ENCODE assay signal across 18 cellular contexts in the genomic region with DNA sequence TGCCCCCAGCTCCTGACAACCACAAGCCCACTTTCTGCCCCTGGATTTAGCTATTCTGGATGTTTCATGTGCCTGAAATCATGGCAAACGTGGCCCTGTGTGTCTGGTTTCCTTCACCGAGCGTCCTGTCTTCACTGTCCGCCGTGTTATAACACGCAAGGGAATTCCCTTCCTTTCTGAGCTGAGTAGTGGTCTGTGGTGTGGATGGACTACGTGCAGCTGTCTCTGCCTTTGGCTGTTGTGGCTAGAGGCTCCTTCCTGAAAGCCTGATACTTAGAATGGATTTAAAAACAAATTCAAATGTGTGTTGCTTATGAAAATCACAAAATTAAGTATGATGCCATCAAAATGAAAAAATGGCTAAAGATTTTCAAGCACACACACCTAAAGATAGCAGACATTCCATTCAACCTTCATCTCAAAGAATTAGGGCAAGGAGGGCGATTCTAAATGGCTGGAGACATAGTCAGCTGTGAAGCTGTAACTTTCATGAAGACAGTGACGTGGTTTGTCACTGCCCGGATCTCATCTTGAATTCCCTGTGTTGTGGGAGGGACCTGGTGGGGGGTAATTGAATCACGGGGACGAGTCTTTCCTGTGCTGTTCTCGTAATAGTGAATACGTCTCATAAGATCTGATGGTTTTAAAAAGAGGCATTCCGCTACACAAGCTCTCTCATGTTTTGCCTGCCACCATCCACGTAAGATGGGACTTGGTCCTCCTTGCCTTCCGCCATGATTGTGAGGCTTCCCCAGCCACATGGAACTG. TPM values are rescaled to one million over a fixed set of nuclear protein-coding genes. Genes with fewer than 3 reads are reported as not detected.
DNase-seq lines count a peak whose midpoint lies in the region; ATAC-seq, FAIRE-seq and TF ChIP-seq lines count a peak whose summit lies in the region.
"Had no signal": no experiment of that assay in that cellular context is flagged by ENCODE, and none has a peak within 500 bp of the region (broad histone marks: within the 10 kb centered on the region; RNA-seq: fewer than 3 reads in every experiment).

No MANE protein-coding gene starts in this region.

- H3K4me2 ChIP-seq in HepG2 (ENCODE audit: low read depth, low read length) = no peak overlapping the region
- H3K4me2 ChIP-seq: A549 had no signal

- TF ChIP-seq POLR2A in HepG2 (IDR thresholded peaks at IDR 0.05; ENCODE audit: insufficient read depth in 1 of 2, low read depth in 2 of 2, low read length in 2 of 2) (no peak), right lobe of liver (IDR thresholded peaks at IDR 0.05) (no peak)

- intact Hi-C loops in HepG2 (cut with micrococcal nuclease; ENCODE audit: unreplicated experiment) (no loop called here), right lobe of liver (cut with DNase I) (no loop called here)

- no peak for TF ChIP-seq RAD21 in HepG2 (CRISPR knock-in tag; IDR thresholded peaks at IDR 0.05)

- no peak overlapping the region for H3K4me3 ChIP-seq in HepG2 (replicated peaks in 1 of 3; ENCODE audit: insufficient read depth in 1 of 3, low read depth in 2 of 3, low read length in 3 of 3)
- no peak overlapping the region for H3K4me3 ChIP-seq in right lobe of liver
- H3K4me3 ChIP-seq in fibroblast of pulmonary artery (replicated peaks; ENCODE audit: low read depth, low read length) = no peak overlapping the region
- H3K4me3 ChIP-seq: A549 had no signal

- CTCF ChIA-PET in HepG2 (lab: Yijun Ruan, JAX; ENCODE audit: low intra/inter-chr PET ratio, low total read pairs) = no interaction called here

- H3K9me3 ChIP-seq in HepG2 (ENCODE audit: low read length) (peaks cover under 1% of the 10 kb centered on the region; the same call in 1 of the 2 replicates), right lobe of liver (no peaks in the 10 kb centered on the region)

- no peak overlapping the region for H3K9ac ChIP-seq in HepG2 (ENCODE audit: insufficient read depth, low read depth, low read length)

- H3K9me3 Mint-ChIP-seq in neural crest cell (peaks cover 16% of the 10 kb centered on the region), type B pancreatic cell (peaks cover 6% of the 10 kb centered on the region)

- TF ChIP-seq CTCF in HepG2 (CRISPR knock-in tag; IDR thresholded peaks at IDR 0.05) = no peak
- no peak for TF ChIP-seq CTCF in right lobe of liver (IDR thresholded peaks at IDR 0.05)
- TF ChIP-seq CTCF in fibroblast of pulmonary artery (IDR thresholded peaks at IDR 0.05; ENCODE audit: low read length, missing control alignments) = no peak
- no peak for TF ChIP-seq CTCF in neural crest cell (conservative IDR thresholded peaks at IDR 0.05)
- no peak for TF ChIP-seq CTCF in type B pancreatic cell (conservative IDR thresholded peaks at IDR 0.05)

- TF ChIP-seq EP300 in HepG2 (IDR thresholded peaks at IDR 0.05; ENCODE audit: low read depth in 2 of 2, low read length in 2 of 2) (no peak), HepG2 (CRISPR knock-in tag; IDR thresholded peaks at IDR 0.05; ENCODE audit: borderline replicate concordance) (no peak)

- ATAC-seq in HepG2 = no peak
- no peak for ATAC-seq in right lobe of liver
- ATAC-seq: A549 had no signal

- FAIRE-seq in HepG2 (lab: Jason Lieb, UNC) = no peak
- FAIRE-seq: A549, H54 had no signal

- H3K4me3 Mint-ChIP-seq in neural crest cell = no peak overlapping the region
- H3K4me3 Mint-ChIP-seq in type B pancreatic cell = no peak overlapping the region

- H3K4me1 ChIP-seq in HepG2 (ENCODE audit: insufficient read depth, low read length) = no peaks in the 10 kb centered on the region
- no peaks in the 10 kb centered on the region for H3K4me1 ChIP-seq in right lobe of liver
- H3K4me1 ChIP-seq: A549 had no signal

- WGBS in HepG2 (ENCODE audit: low lambda C conversion rate) = 30% methylated on average over 17 of the region's 17 CpGs
- WGBS in right lobe of liver (ENCODE audit: insufficient coverage, low coverage, low lambda C conversion rate, missing lambda C conversion rate) = 61% methylated on average over 17 of the region's 17 CpGs

- H3K27ac ChIP-seq in HepG2 (ENCODE audit: extremely low read length, insufficient read depth, low read length) = no peak overlapping the region
- H3K27ac ChIP-seq in right lobe of liver = no peak overlapping the region
- H3K27ac ChIP-seq: A549 had no signal

- H4K20me1 ChIP-seq in HepG2 (ENCODE audit: insufficient read depth, low read length) = no peaks in the 10 kb centered on the region

- peaks cover 5% of the 10 kb centered on the region for H3K36me3 Mint-ChIP-seq in neural crest cell (ENCODE audit: low read depth)
- H3K36me3 Mint-ChIP-seq in type B pancreatic cell = no peaks in the 10 kb centered on the region

- H2AFZ ChIP-seq in HepG2 (ENCODE audit: low read length) = no peak overlapping the region

- peak overlapping the region; percentile 2 for H3K27ac Mint-ChIP-seq in neural crest cell (ENCODE audit: unreplicated experiment)
- H3K27ac Mint-ChIP-seq in type B pancreatic cell = no peak overlapping the region

- H3K4me1 Mint-ChIP-seq in neural crest cell = no peaks in the 10 kb centered on the region
- H3K4me1 Mint-ChIP-seq in type B pancreatic cell (ENCODE audit: unreplicated experiment) = no peaks in the 10 kb centered on the region

- DNase-seq in HepG2 (ENCODE audit: low spot score) (no peak), right lobe of liver (no peak), fibroblast of pulmonary artery (ENCODE audit: low read depth) (peak; percentile 5), neural crest cell (ENCODE audit: low read depth, low spot score) (no peak), type B pancreatic cell (ENCODE audit: extremely low spot score, unreplicated experiment) (peak; percentile 22), NCI-H774 (lab: John Stamatoyannopoulos, UW) (no peak), midbrain (lab: John Stamatoyannopoulos, UW) (no peak), NCI-H510A (lab: John Stamatoyannopoulos, UW) (no peak)
- DNase-seq: C1 segment of cervical spinal cord, KBM-7, NCI-H1105 treated with DMSO at 0.1 percent for 48 hours, NCI-H1694, NCI-H2081 treated with DMSO at 0.1 percent for 48 hours, NCI-H446 treated with DMSO at 0.1 percent for 48 hours, OCI-M1, Right ventricle myocardium superior had no signal

- in situ Hi-C loops in HepG2 (cut with HindIII; ENCODE audit: extremely low pct_ligation_motif_present, low pct_unique_long_range_greater_than_20kb) = no loop called here

- H3K27me3 Mint-ChIP-seq in neural crest cell (ENCODE audit: low read depth) = peaks cover 37% of the 10 kb centered on the region
- peaks cover 43% of the 10 kb centered on the region for H3K27me3 Mint-ChIP-seq in type B pancreatic cell

- H3K36me3 ChIP-seq in HepG2 (replicated peaks in 1 of 2; ENCODE audit: control insufficient read depth in 1 of 2, insufficient read depth in 2 of 2, low read length in 2 of 2) (no peaks in the 10 kb centered on the region), right lobe of liver (no peaks in the 10 kb centered on the region)

- no TSS peak for BruUV-seq in HepG2 (replicated peaks; lab: Mats Ljungman, UMichigan)

- H3K27me3 ChIP-seq in HepG2 (ENCODE audit: control insufficient read depth in 1 of 2, insufficient read depth in 2 of 2, low read length in 2 of 2) (peaks cover 9 to 39% of the 10 kb centered on the region in 2 experiments; a peak in 4 of 5 replicates), right lobe of liver (no peaks in the 10 kb centered on the region)

- no peaks in the 10 kb centered on the region for H3K79me2 ChIP-seq in HepG2 (ENCODE audit: insufficient read depth, low read length)

- POLR2A ChIA-PET in HepG2 (lab: Yijun Ruan, JAX) = no interaction called here

RNA-seq across cellular contexts. Expression of a gene that starts 30.5 kb away (rescaled TPM):
- total RNA-seq in HepG2 (2016; rRNA removed; fragmentation: Illumina TruSeq; extraction: Trizol) = 0.02 TPM in 1 of 2 replicates, not detected in the other
- total RNA-seq in HepG2 (2016; cell fraction: cytosol; rRNA removed; fragmentation: Illumina TruSeq; extraction: Trizol; ENCODE audit: low read depth) = not detected in 2 replicates
- total RNA-seq in HepG2 (2016; cell fraction: insoluble cytoplasmic fraction; rRNA removed; fragmentation: Illumina TruSeq; extraction: Trizol) = not detected in 2 replicates
- not detected in 2 replicates for total RNA-seq in HepG2 (2016; cell fraction: membrane; rRNA removed; fragmentation: Illumina TruSeq; extraction: Trizol)
- total RNA-seq in HepG2 (2016; cell fraction: nucleus; rRNA removed; fragmentation: Illumina TruSeq; extraction: Trizol) = not detected in 2 replicates
- polyA plus RNA-seq in HepG2 (2011; rRNA removed) = 0.08 and 0.13 TPM in 2 replicates
- 0.01 TPM in 1 of 2 replicates, not detected in the other for polyA plus RNA-seq in HepG2 (2011; cell fraction: cytosol; rRNA removed)
- polyA plus RNA-seq in HepG2 (2011; cell fraction: nucleus; rRNA removed) = 0.09 TPM in 1 of 2 replicates, not detected in the other
- polyA plus RNA-seq in HepG2 (2012) = not detected in 2 replicates
- not detected in 2 replicates for polyA plus RNA-seq in HepG2 (2016; cell fraction: cytosol; fragmentation: Illumina TruSeq; extraction: Trizol; ENCODE audit: low read depth)
- polyA plus RNA-seq in HepG2 (2016; cell fraction: insoluble cytoplasmic fraction; fragmentation: Illumina TruSeq; extraction: Trizol; ENCODE audit: low read depth) = not detected in 2 replicates
- not detected in 2 replicates for polyA plus RNA-seq in HepG2 (2016; cell fraction: membrane; fragmentation: Illumina TruSeq; extraction: Trizol; ENCODE audit: low read depth)
- polyA plus RNA-seq in HepG2 (2016; cell fraction: nucleus; fragmentation: Illumina TruSeq; extraction: Trizol; ENCODE audit: insufficient read depth, low read depth) = not detected in 2 replicates
- 0.06 and 1.8 TPM in 2 replicates for polyA minus RNA-seq in HepG2 (2011; rRNA and poly(A)+ RNA removed; ENCODE audit: low replicate concordance)
- not detected in 2 replicates for polyA minus RNA-seq in HepG2 (2011; cell fraction: cytosol; rRNA and poly(A)+ RNA removed)
- 0.26 TPM in 1 of 2 replicates, not detected in the other for polyA minus RNA-seq in HepG2 (2011; cell fraction: nucleus; rRNA and poly(A)+ RNA removed)
- 1 to 10 TPM in 4 of 6 experiments, under 1 TPM in 2; 0.61 to 2.4 (median 1.8) TPM for total RNA-seq in right lobe of liver
- 0.86 and 0.91 TPM in 2 replicates for total RNA-seq in neural crest cell
- 3.7 and 4.8 TPM in 2 replicates for total RNA-seq in type B pancreatic cell (ENCODE audit: low replicate concordance)

RNA-seq across cellular contexts. Expression of a gene that starts 31.0 kb away (rescaled TPM):
- total RNA-seq in HepG2 (2016; rRNA removed; fragmentation: Illumina TruSeq; extraction: Trizol) = not detected in 2 replicates
- total RNA-seq in HepG2 (2016; cell fraction: cytosol; rRNA removed; fragmentation: Illumina TruSeq; extraction: Trizol; ENCODE audit: low read depth) = not detected in 2 replicates
- total RNA-seq in HepG2 (2016; cell fraction: insoluble cytoplasmic fraction; rRNA removed; fragmentation: Illumina TruSeq; extraction: Trizol) = not detected in 2 replicates
- total RNA-seq in HepG2 (2016; cell fraction: membrane; rRNA removed; fragmentation: Illumina TruSeq; extraction: Trizol) = not detected in 2 replicates
- not detected in 2 replicates for total RNA-seq in HepG2 (2016; cell fraction: nucleus; rRNA removed; fragmentation: Illumina TruSeq; extraction: Trizol)
- 0.05 and 0.12 TPM in 2 replicates for polyA plus RNA-seq in HepG2 (2011; rRNA removed)
- 0.01 and 0.05 TPM in 2 replicates for polyA plus RNA-seq in HepG2 (2011; cell fraction: cytosol; rRNA removed)
- 0.69 and 1.1 TPM in 2 replicates for polyA plus RNA-seq in HepG2 (2011; cell fraction: nucleus; rRNA removed)
- polyA plus RNA-seq in HepG2 (2012) = 0.08 and 0.16 TPM in 2 replicates
- polyA plus RNA-seq in HepG2 (2016; cell fraction: cytosol; fragmentation: Illumina TruSeq; extraction: Trizol; ENCODE audit: low read depth) = not detected in 2 replicates
- polyA plus RNA-seq in HepG2 (2016; cell fraction: insoluble cytoplasmic fraction; fragmentation: Illumina TruSeq; extraction: Trizol; ENCODE audit: low read depth) = not detected in 2 replicates
- polyA plus RNA-seq in HepG2 (2016; cell fraction: membrane; fragmentation: Illumina TruSeq; extraction: Trizol; ENCODE audit: low read depth) = not detected in 2 replicates
- polyA plus RNA-seq in HepG2 (2016; cell fraction: nucleus; fragmentation: Illumina TruSeq; extraction: Trizol; ENCODE audit: insufficient read depth, low read depth) = not detected in 2 replicates
- 0.05 and 0.06 TPM in 2 replicates for polyA minus RNA-seq in HepG2 (2011; rRNA and poly(A)+ RNA removed; ENCODE audit: low replicate concordance)
- polyA minus RNA-seq in HepG2 (2011; cell fraction: cytosol; rRNA and poly(A)+ RNA removed) = not detected in 2 replicates
- polyA minus RNA-seq in HepG2 (2011; cell fraction: nucleus; rRNA and poly(A)+ RNA removed) = 0.13 and 0.25 TPM in 2 replicates
- total RNA-seq in right lobe of liver = not detected
- 0.09 TPM in 2 replicates for total RNA-seq in neural crest cell
- total RNA-seq in type B pancreatic cell (ENCODE audit: low replicate concordance) = 0.21 and 0.46 TPM in 2 replicates
- total RNA-seq: Right ventricle myocardium superior had no signal
- polyA plus RNA-seq: A549 had no signal

Comparison
In these comparisons a context has a peak if more than half of its experiments do, and no peak if none do; other contexts are left out.
1. DNase-seq: peak in fibroblast of pulmonary artery (single experiment) and type B pancreatic cell (single experiment); none in HepG2 (single experiment), right lobe of liver (0 of 3), neural crest cell (single experiment), NCI-H774 (single experiment), midbrain (single experiment) and NCI-H510A (single experiment).